27 cellular contexts compared by ENCODE assay signal in the genomic region with DNA sequence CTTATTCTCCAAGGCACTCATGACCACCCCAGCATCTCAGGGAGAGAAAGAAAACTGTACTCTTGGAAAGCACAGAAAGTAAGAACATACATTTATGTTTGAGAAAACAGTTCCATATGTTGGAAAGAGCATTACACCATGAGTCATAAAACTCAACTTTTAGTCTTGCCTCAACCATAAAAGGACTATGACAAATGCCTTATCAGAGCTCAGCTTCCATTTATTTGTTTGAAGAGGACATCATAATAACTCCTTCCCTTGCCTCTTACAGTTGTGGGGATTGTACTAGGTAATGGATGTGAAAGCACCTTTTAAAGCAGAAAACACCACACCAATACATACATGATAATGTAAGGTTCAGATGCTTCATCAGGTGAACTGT.
A peak's percentile ranks its signal among the peaks of the same experiment; 100 is the strongest.
DNase-seq lines count a peak whose midpoint lies in the region; ATAC-seq, FAIRE-seq and TF ChIP-seq lines count a peak whose summit lies in the region.
"Had no signal": no experiment of that assay in that cellular context is flagged by ENCODE, and none has a peak within 500 bp of the region (broad histone marks: within the 10 kb centered on the region; RNA-seq: fewer than 3 reads in every experiment).

No MANE protein-coding gene starts in this region.

- H3K79me2 ChIP-seq in HepG2 (ENCODE audit: insufficient read depth, low read length) (no peaks in the 10 kb centered on the region), PC-3 (ENCODE audit: low read length) (no peaks in the 10 kb centered on the region)

- FAIRE-seq in HepG2 (lab: Jason Lieb, UNC) = no peak
- FAIRE-seq: A549, RCC 7860 had no signal

- no TSS peak for BruUV-seq in HepG2 (replicated peaks; lab: Mats Ljungman, UMichigan)
- BruUV-seq in PC-3 (replicated peaks; lab: Mats Ljungman, UMichigan) = no TSS peak

- no peak overlapping the region for H3K9ac ChIP-seq in HepG2 (ENCODE audit: insufficient read depth, low read depth, low read length)
- H3K9ac ChIP-seq in PC-3 (ENCODE audit: low read length) = no peak overlapping the region
- H3K9ac ChIP-seq: SK-N-SH had no signal

- intact Hi-C loops in HepG2 (cut with micrococcal nuclease; ENCODE audit: unreplicated experiment) = loop anchor here (1.0 to 5.0 kb wide), 3 partner anchors 24 to 216 kb away; no protein-coding TSS in a partner anchor
- intact Hi-C loops in right lobe of liver (cut with DNase I) = no loop called here
- intact Hi-C loops in PC-3 (cut with micrococcal nuclease) = no loop called here
- intact Hi-C loops in transverse colon (cut with DNase I; ENCODE audit: low total_unique reads) = no loop called here

- H3F3A ChIP-seq in PC-3 (ENCODE audit: low read length, unreplicated experiment) = no peaks in the 10 kb centered on the region

- no peaks in the 10 kb centered on the region for H3K9me3 ChIP-seq in HepG2 (ENCODE audit: low read length)
- H3K9me3 ChIP-seq in right lobe of liver = no peaks in the 10 kb centered on the region
- no peaks in the 10 kb centered on the region for H3K9me3 ChIP-seq in PC-3 (ENCODE audit: low read length)
- H3K9me3 ChIP-seq in transverse colon = no peaks in the 10 kb centered on the region
- no peaks in the 10 kb centered on the region for H3K9me3 ChIP-seq in Peyer's patch
- H3K9me3 ChIP-seq in suprapubic skin = no peaks in the 10 kb centered on the region
- H3K9me3 ChIP-seq: A549, HAP-1, SK-N-SH, spleen, testis, vagina had no signal

- TF ChIP-seq CTCF in HepG2 (CRISPR knock-in tag; IDR thresholded peaks at IDR 0.05) = no peak
- no peak for TF ChIP-seq CTCF in right lobe of liver (IDR thresholded peaks at IDR 0.05)
- TF ChIP-seq CTCF in PC-3 (conservative IDR thresholded peaks at IDR 0.05; ENCODE audit: low read depth, low read length) = no peak
- TF ChIP-seq CTCF in transverse colon (IDR thresholded peaks at IDR 0.05) = no peak
- TF ChIP-seq CTCF in Peyer's patch (IDR thresholded peaks at IDR 0.05) = no peak
- no peak for TF ChIP-seq CTCF in suprapubic skin (IDR thresholded peaks at IDR 0.05)

- CTCF ChIA-PET in HepG2 (lab: Yijun Ruan, JAX; ENCODE audit: low intra/inter-chr PET ratio, low total read pairs) = interaction anchor here (1.2 kb wide), 1 partner anchor 216 kb away, joined by 6 read pairs; no protein-coding TSS in a partner anchor
- CTCF ChIA-PET in PC-3 (lab: Charles Lee) = no interaction called here

- H3K36me3 ChIP-seq in HepG2 (replicated peaks in 1 of 2; ENCODE audit: control insufficient read depth in 1 of 2, insufficient read depth in 2 of 2, low read length in 2 of 2) (no peaks in the 10 kb centered on the region), right lobe of liver (no peaks in the 10 kb centered on the region), PC-3 (ENCODE audit: low read depth, low read length) (no peaks in the 10 kb centered on the region), transverse colon (no peaks in the 10 kb centered on the region), Peyer's patch (no peaks in the 10 kb centered on the region), suprapubic skin (no peaks in the 10 kb centered on the region)
- H3K36me3 ChIP-seq: HAP-1, heart right ventricle, spleen, vagina had no signal

- DNase-seq in HepG2 (ENCODE audit: low spot score) = peak; percentile 17
- DNase-seq in right lobe of liver = no peak
- DNase-seq in PC-3 = peak; percentile 26
- DNase-seq in fibroblast of gingiva (ENCODE audit: low read depth) = peak; percentile 22
- no peak for DNase-seq in transverse colon
- DNase-seq in NOMO-1 treated with dmso at 0.1 percent for 144 hours (lab: John Stamatoyannopoulos, UW; ENCODE audit: unreplicated experiment) = no peak
- no peak for DNase-seq in Peyer's patch
- DNase-seq in suprapubic skin (ENCODE audit: low spot score in 2 of 2) = no peak
- DNase-seq: activated CD4-positive, alpha-beta T cell treated with anti-CD3 and anti-CD28 coated beads for 48 hours; activated T-cell treated with anti-CD3 and anti-CD28 coated beads, Interleukin-2, amount 50 U/mL, for 4 hours; CD8-positive, alpha-beta T cell; cortex of kidney; heart right ventricle; mesendoderm; naive thymus-derived CD4-positive, alpha-beta T cell; NCI-H446; nucleus accumbens; SK-N-SH; spleen; stimulated activated CD4-positive, alpha-beta T cell treated with anti-CD3 and anti-CD28 coated beads, Interleukin-2, amount 100 ng/mL, for 48 hours; T-helper 2 cell; testis had no signal

- H3K27ac ChIP-seq in HepG2 (ENCODE audit: extremely low read length, insufficient read depth, low read length) (no peak overlapping the region), right lobe of liver (no peak overlapping the region), PC-3 (ENCODE audit: low read length) (no peak overlapping the region), transverse colon (peak overlapping the region; percentile 29 to 65 (median 49)), Peyer's patch (no peak overlapping the region), suprapubic skin (no peak overlapping the region)
- H3K27ac ChIP-seq: A549, heart right ventricle, spleen, testis, vagina had no signal

- in situ Hi-C loops in HepG2 (cut with HindIII; ENCODE audit: extremely low pct_ligation_motif_present, low pct_unique_long_range_greater_than_20kb) (no loop called here), transverse colon (cut with MboI; ENCODE audit: low pct_ligation_motif_present in 1 of 4, low pct_unique_long_range_greater_than_20kb in 1 of 4, low sequenced_read_pairs in 3 of 4) (no loop called here)

- no peak for TF ChIP-seq RAD21 in HepG2 (CRISPR knock-in tag; IDR thresholded peaks at IDR 0.05)

- H3K27me3 ChIP-seq in HepG2 (ENCODE audit: control insufficient read depth in 1 of 2, insufficient read depth in 2 of 2, low read length in 2 of 2) (no peaks in the 10 kb centered on the region), right lobe of liver (no peaks in the 10 kb centered on the region), PC-3 (ENCODE audit: low read length) (peaks cover 22% of the 10 kb centered on the region), transverse colon (no peaks in the 10 kb centered on the region), Peyer's patch (no peaks in the 10 kb centered on the region), suprapubic skin (no peaks in the 10 kb centered on the region)
- H3K27me3 ChIP-seq: spleen, testis, vagina had no signal

- no peak for TF ChIP-seq POLR2A in HepG2 (IDR thresholded peaks at IDR 0.05; ENCODE audit: insufficient read depth in 1 of 2, low read depth in 2 of 2, low read length in 2 of 2)
- no peak for TF ChIP-seq POLR2A in right lobe of liver (IDR thresholded peaks at IDR 0.05)
- no peak for TF ChIP-seq POLR2A in transverse colon (IDR thresholded peaks at IDR 0.05)
- TF ChIP-seq POLR2A in Peyer's patch (IDR thresholded peaks at IDR 0.05) = no peak
- no peak for TF ChIP-seq POLR2A in suprapubic skin (IDR thresholded peaks at IDR 0.05)

- H2AFZ ChIP-seq in HepG2 (ENCODE audit: low read length) = no peak overlapping the region
- no peak overlapping the region for H2AFZ ChIP-seq in PC-3 (ENCODE audit: low read length)

- H3K4me1 ChIP-seq in HepG2 (ENCODE audit: insufficient read depth, low read length) (peaks cover 37% of the 10 kb centered on the region), right lobe of liver (no peaks in the 10 kb centered on the region), PC-3 (ENCODE audit: insufficient read depth, low read length) (peaks cover 10% of the 10 kb centered on the region), transverse colon (peaks cover 0 to 12% (median 5%) of the 10 kb centered on the region in 4 donors), Peyer's patch (no peaks in the 10 kb centered on the region), suprapubic skin (no peaks in the 10 kb centered on the region)
- H3K4me1 ChIP-seq: A549, HAP-1, heart right ventricle, spleen, testis, vagina had no signal

- no peak for TF ChIP-seq EP300 in HepG2 (IDR thresholded peaks at IDR 0.05; ENCODE audit: low read depth in 2 of 2, low read length in 2 of 2)
- no peak for TF ChIP-seq EP300 in HepG2 (CRISPR knock-in tag; IDR thresholded peaks at IDR 0.05; ENCODE audit: borderline replicate concordance)
- no peak for TF ChIP-seq EP300 in transverse colon (IDR thresholded peaks at IDR 0.05; ENCODE audit: low read depth)
- no peak for TF ChIP-seq EP300 in suprapubic skin (IDR thresholded peaks at IDR 0.05)

- no peak overlapping the region for H3K4me2 ChIP-seq in HepG2 (ENCODE audit: low read depth, low read length)
- H3K4me2 ChIP-seq in PC-3 (ENCODE audit: low read length) = no peak overlapping the region
- H3K4me2 ChIP-seq: A549, SK-N-SH had no signal

- no peaks in the 10 kb centered on the region for H3K9me2 ChIP-seq in PC-3 (replicated peaks; ENCODE audit: low read length)
- H3K9me2 ChIP-seq: SK-N-SH had no signal

- H3K4me3 ChIP-seq in HepG2 (replicated peaks in 1 of 3; ENCODE audit: insufficient read depth in 1 of 3, low read depth in 2 of 3, low read length in 3 of 3) = no peak overlapping the region
- H3K4me3 ChIP-seq in right lobe of liver = no peak overlapping the region
- no peak overlapping the region for H3K4me3 ChIP-seq in PC-3 (ENCODE audit: low read length)
- no peak overlapping the region for H3K4me3 ChIP-seq in transverse colon
- H3K4me3 ChIP-seq in Peyer's patch = no peak overlapping the region
- no peak overlapping the region for H3K4me3 ChIP-seq in suprapubic skin
- H3K4me3 ChIP-seq: A549, HAP-1, heart right ventricle, spleen, testis, vagina had no signal

- ATAC-seq in HepG2 (no peak), right lobe of liver (no peak), PC-3 (no peak)
- ATAC-seq: A549; activated T-cell treated with anti-CD3 and anti-CD28 coated beads, Interleukin-2, amount 50 U/mL, for 4 hours; CD8-positive, alpha-beta T cell; heart right ventricle; naive thymus-derived CD4-positive, alpha-beta T cell; stimulated activated memory B cell treated with anti-CD40 and anti-IgM and Interleukin-4, amounts not matched to agents 10 μg/mL and 1 μg/mL and 100 μg/mL, for 72 hours had no signal

- H4K20me1 ChIP-seq in HepG2 (ENCODE audit: insufficient read depth, low read length) (no peaks in the 10 kb centered on the region), PC-3 (ENCODE audit: low read length) (no peaks in the 10 kb centered on the region)

- POLR2A ChIA-PET in HepG2 (lab: Yijun Ruan, JAX) (interaction anchor here (1.1 to 2.1 kb wide), 3 partner anchors 10 to 25 kb away, joined by 3 to 14 read pairs (median 6); no protein-coding TSS in a partner anchor), PC-3 (lab: Charles Lee; ENCODE audit: unreplicated experiment) (no interaction called here)

TF ChIP-seq in HepG2, 621 proteins besides CTCF, POLR2A, EP300 and RAD21 (continues in another document):
- TF ChIP-seq TFE3 (CRISPR knock-in tag; IDR thresholded peaks at IDR 0.05) = 0 out of 2 replicates have a peak, but pooled peaks have one; percentile 1

Comparison
In these comparisons a context has a peak if more than half of its experiments do, and no peak if none do; other contexts are left out.
1. DNase-seq: peak in HepG2 (single experiment), PC-3 (single experiment) and fibroblast of gingiva (single experiment); none in right lobe of liver (0 of 3), transverse colon (single experiment), NOMO-1 treated with dmso at 0.1 percent for 144 hours (single experiment), Peyer's patch (0 of 3) and suprapubic skin (0 of 2).
2. H3K27ac ChIP-seq: peak in transverse colon (4 of 4); none in HepG2 (single experiment), right lobe of liver (0 of 3), PC-3 (single experiment), Peyer's patch (0 of 4) and suprapubic skin (single experiment).